9 cellular contexts compared by ENCODE assay signal in genomic region chr15:68791431-68792283, GRCh38. TPM values are rescaled to one million over a fixed set of nuclear protein-coding genes. Genes with fewer than 3 reads are reported as not detected.
DNase-seq lines count a peak whose midpoint lies in the region; ATAC-seq lines count a peak whose summit lies in the region.
"Had no signal": no experiment of that assay in that cellular context is flagged by ENCODE, and none has a peak within 500 bp of the region (broad histone marks: within the 10 kb centered on the region; RNA-seq: fewer than 3 reads in every experiment).

No MANE protein-coding gene starts in this region.

- no peak overlapping the region for H3K23ac ChIP-seq in mesendoderm (ENCODE audit: low read length)

- H3K56ac ChIP-seq in mesendoderm (ENCODE audit: low read length): no peak overlapping the region

- H4K8ac ChIP-seq in mesendoderm (ENCODE audit: low read depth, low read length): no peak overlapping the region

- no CpG with 5 or more reads among the region's 3 CpGs for WGBS in mesendoderm (ENCODE audit: extremely low coverage, insufficient coverage, low lambda C conversion rate)

- H2BK5ac ChIP-seq in mesendoderm (ENCODE audit: low read length): no peak overlapping the region

- H3K36me3 ChIP-seq in mesendoderm (ENCODE audit: control insufficient read depth, insufficient read depth, low read length): no peaks in the 10 kb centered on the region

- no peak overlapping the region for H3K27ac ChIP-seq in mesendoderm (ENCODE audit: low read depth, low read length)
- H3K27ac ChIP-seq: A549 had no signal

- H3K18ac ChIP-seq in mesendoderm (ENCODE audit: low read length): no peak overlapping the region

- no peak overlapping the region for H2BK120ac ChIP-seq in mesendoderm (ENCODE audit: low read depth, low read length)

- H3K4me1 ChIP-seq in mesendoderm (ENCODE audit: control insufficient read depth, low read depth, low read length): peaks cover 47% of the 10 kb centered on the region

- H3K4me3 ChIP-seq in mesendoderm (ENCODE audit: low read length): no peak overlapping the region
- H3K4me3 ChIP-seq: A549 had no signal

- peaks cover 80% of the 10 kb centered on the region for H3K79me2 ChIP-seq in mesendoderm (ENCODE audit: control insufficient read depth, insufficient read depth, low read length)

- H3K4me2 ChIP-seq in mesendoderm (ENCODE audit: low read length): no peak overlapping the region
- H3K4me2 ChIP-seq: A549 had no signal

- peaks cover 54% of the 10 kb centered on the region for H3K79me1 ChIP-seq in mesendoderm (ENCODE audit: low read length)

- no peaks in the 10 kb centered on the region for H3K27me3 ChIP-seq in mesendoderm (ENCODE audit: insufficient read depth, low read length, poor library complexity)

- peak; percentile 75 to 79 for ATAC-seq in activated CD4-positive, CD25-positive, alpha-beta regulatory T cell treated with anti-CD3 and anti-CD28 coated beads, Interleukin-2, amount 50 U/mL, for 24 hours
- ATAC-seq in HG03469 (IDR thresholded peaks at IDR 0.05; ENCODE audit: unreplicated experiment) (peak; percentile 34), GM19328 (IDR thresholded peaks at IDR 0.05; ENCODE audit: unreplicated experiment) (no peak)
- ATAC-seq: A549 had no signal

- H2AK5ac ChIP-seq in mesendoderm (ENCODE audit: low read length): no peak overlapping the region

- no peak overlapping the region for H3K9ac ChIP-seq in mesendoderm (ENCODE audit: low read length)

- no peak overlapping the region for H3K4ac ChIP-seq in mesendoderm (ENCODE audit: low read depth, low read length)

- H2BK15ac ChIP-seq in mesendoderm (replicated peaks; ENCODE audit: low read depth): no peak overlapping the region

- H4K5ac ChIP-seq in mesendoderm (ENCODE audit: low read length): no peak overlapping the region

- no peak for DNase-seq in activated CD4-positive, CD25-positive, alpha-beta regulatory T cell treated with anti-CD3 and anti-CD28 coated beads, Interleukin-2, amount 50 U/mL, for 72 hours
- DNase-seq in activated CD8-positive, alpha-beta memory T cell treated with anti-CD3 and anti-CD28 coated beads for 48 hours (ENCODE audit: low read depth in 2 of 3, low spot score in 2 of 3): peak in 2 of 3 experiments; percentile 17 to 49
- DNase-seq in mesendoderm: peak; percentile 63
- no peak for DNase-seq in cerebellar nuclear complex (lab: John Stamatoyannopoulos, UW)
- no peak for DNase-seq in pons (ENCODE audit: low spot score)

RNA-seq across cellular contexts. Expression of gene ANP32A, which starts 29.0 kb away (rescaled TPM):
- 442 TPM for polyA plus RNA-seq in mesendoderm (2013, experiment 1 of 2)
- 440 TPM for polyA plus RNA-seq in mesendoderm (2013, experiment 2 of 2)

Comparison
In these comparisons a context has a peak if more than half of its experiments do, and no peak if none do; other contexts are left out.
1. DNase-seq: peak in activated CD8-positive, alpha-beta memory T cell treated with anti-CD3 and anti-CD28 coated beads for 48 hours (2 of 3) and mesendoderm (single experiment); none in activated CD4-positive, CD25-positive, alpha-beta regulatory T cell treated with anti-CD3 and anti-CD28 coated beads, Interleukin-2, amount 50 U/mL, for 72 hours (single experiment), cerebellar nuclear complex (0 of 2) and pons (single experiment).